Comparison of ENCODE assay signal across 8 cellular contexts in genomic region chr1:8396083-8396911, GRCh38.
DNase-seq lines count a peak whose midpoint lies in the region; ATAC-seq and TF ChIP-seq lines count a peak whose summit lies in the region.

No MANE protein-coding gene starts in this region.

- H3K36me3 Mint-ChIP-seq in T-cell, result peaks cover 27% of the 10 kb centered on the region

- TF ChIP-seq CTCF in fibroblast of mammary gland (conservative IDR thresholded peaks at IDR 0.05; ENCODE audit: control insufficient read depth, insufficient read depth, low read depth, low read length), result no peak

- peak overlapping the region; percentile 83 to 91 for H3K27ac Mint-ChIP-seq in T-cell

- H3K4me1 Mint-ChIP-seq in T-cell, result peaks cover 69 to 73% (median 73%) of the 10 kb centered on the region in 3 donors

- peak overlapping the region; percentile 62 to 84 (median 80) for H3K4me3 Mint-ChIP-seq in T-cell

- H3K4me3 ChIP-seq in fibroblast of mammary gland (ENCODE audit: control insufficient read depth, low read depth, low read length), result no peak overlapping the region

- H3K27me3 Mint-ChIP-seq in T-cell, result no peaks in the 10 kb centered on the region

- CTCF ChIA-PET in T-cell (lab: Charles Lee), result interaction anchor here (0.6 to 1.5 kb wide), 5 partner anchors 11 to 455 kb away, joined by 3 to 5 read pairs (median 3); no protein-coding TSS in a partner anchor

- DNase-seq in ELR (ENCODE audit: low read depth) (peak; percentile 71), T-cell (no peak), fibroblast of mammary gland (ENCODE audit: low read depth) (peak; percentile 73), retina (peak; percentile 74), H4 (ENCODE audit: low spot score) (no peak), NOMO-1 treated with dmso at 0.1 percent for 144 hours (lab: John Stamatoyannopoulos, UW; ENCODE audit: unreplicated experiment) (no peak), NCI-H2029 (lab: John Stamatoyannopoulos, UW) (no peak)

- POLR2A ChIA-PET in T-cell (lab: Charles Lee), result interaction anchor here (0.6 to 1.7 kb wide), 2 partner anchors 11 to 13 kb away, joined by 3 to 4 read pairs; no protein-coding TSS in a partner anchor

- no peaks in the 10 kb centered on the region for H3K9me3 Mint-ChIP-seq in T-cell

- ATAC-seq in T-cell (replicated peaks in 1 of 4) (no peak), GM21367 (IDR thresholded peaks at IDR 0.05; ENCODE audit: unreplicated experiment) (no peak)

Comparison
In these comparisons a context has a peak if more than half of its experiments do, and no peak if none do; other contexts are left out.
1. DNase-seq: peak in ELR (single experiment), fibroblast of mammary gland (single experiment) and retina (single experiment); none in T-cell (0 of 34), H4 (single experiment), NOMO-1 treated with dmso at 0.1 percent for 144 hours (single experiment) and NCI-H2029 (single experiment).